ENCODE assay signal across 24 cellular contexts in genomic region chr7:2487586-2488271, GRCh38. TPM values are rescaled to one million over a fixed set of nuclear protein-coding genes. Genes with fewer than 3 reads are reported as not detected.
DNase-seq lines count a peak whose midpoint lies in the region; ATAC-seq and TF ChIP-seq lines count a peak whose summit lies in the region.
"Had no signal": no experiment of that assay in that cellular context is flagged by ENCODE, and none has a peak within 500 bp of the region (broad histone marks: within the 10 kb centered on the region; RNA-seq: fewer than 3 reads in every experiment).

No MANE protein-coding gene starts in this region.

- peaks cover 0 to 36% of the 10 kb centered on the region in 2 donors for H3K4me1 ChIP-seq in right atrium auricular region
- H3K4me1 ChIP-seq in uterus: peaks cover 0 to 13% of the 10 kb centered on the region in 2 donors
- no peaks in the 10 kb centered on the region for H3K4me1 ChIP-seq in effector memory CD4-positive, alpha-beta T cell (ENCODE audit: control insufficient read depth, insufficient read depth, low read length, poor library complexity, severe bottlenecking)

- H3K36me3 ChIP-seq in right atrium auricular region (no peaks in the 10 kb centered on the region), uterus (no peaks in the 10 kb centered on the region)
- no peaks in the 10 kb centered on the region for H3K36me3 ChIP-seq in effector memory CD4-positive, alpha-beta T cell (ENCODE audit: control insufficient read depth, insufficient read depth, low read length)

- peak; percentile 78 for ATAC-seq in Right ventricle myocardium inferior
- ATAC-seq in omental fat pad (ENCODE audit: low FRiP score): peak; percentile 24
- ATAC-seq in HG03139 (IDR thresholded peaks at IDR 0.05; ENCODE audit: unreplicated experiment): no peak
- ATAC-seq: T-cell had no signal

- no peak overlapping the region for H3K4me3 ChIP-seq in right atrium auricular region
- H3K4me3 ChIP-seq in uterus: no peak overlapping the region
- H3K4me3 ChIP-seq in effector memory CD4-positive, alpha-beta T cell (ENCODE audit: insufficient read depth, low read depth, low read length, poor library complexity, severe bottlenecking): no peak overlapping the region
- H3K4me3 ChIP-seq: skin epidermis had no signal

- H3K9me3 ChIP-seq in right atrium auricular region (peaks cover 4 to 5% of the 10 kb centered on the region in 2 donors), uterus (no peaks in the 10 kb centered on the region)
- H3K9me3 ChIP-seq in effector memory CD4-positive, alpha-beta T cell (ENCODE audit: control insufficient read depth, low read length): peaks cover 4% of the 10 kb centered on the region

- TF ChIP-seq CTCF in right atrium auricular region (IDR thresholded peaks at IDR 0.05) (no peak), omental fat pad (IDR thresholded peaks at IDR 0.05) (no peak), uterus (IDR thresholded peaks at IDR 0.05) (no peak)

- DNase-seq in Right ventricle myocardium inferior (ENCODE audit: missing footprints): peak; percentile 80
- no peak for DNase-seq in right atrium auricular region (ENCODE audit: low spot score)
- peak; percentile 27 for DNase-seq in fibroblast of gingiva (ENCODE audit: low read depth)
- no peak for DNase-seq in omental fat pad (ENCODE audit: low spot score)
- DNase-seq in uterus: peak; percentile 54 to 70
- DNase-seq in effector memory CD4-positive, alpha-beta T cell: no peak
- no peak for DNase-seq in cerebellar nuclear complex (lab: John Stamatoyannopoulos, UW)
- DNase-seq: activated CD4-positive, alpha-beta memory T cell treated with anti-CD3 and anti-CD28 coated beads for 36 hours; activated T-cell treated with anti-CD3 and anti-CD28 coated beads, Interleukin-2, amount 50 U/mL, for 48 hours; CD4-positive, alpha-beta T cell; central memory CD4-positive, alpha-beta T cell; islet precursor cell; KBM-7; NCI-H1105 treated with DMSO at 0.1 percent for 48 hours; NCI-H345 had no signal

- TF ChIP-seq POLR2A in uterus (IDR thresholded peaks at IDR 0.05): no peak

- intact Hi-C loops in Right ventricle myocardium inferior (cut with DNase I): no loop called here
- intact Hi-C loops in uterus (cut with DNase I; ENCODE audit: low total_unique reads): no loop called here

- no peaks in the 10 kb centered on the region for H3K27me3 ChIP-seq in right atrium auricular region
- no peaks in the 10 kb centered on the region for H3K27me3 ChIP-seq in uterus
- H3K27me3 ChIP-seq in effector memory CD4-positive, alpha-beta T cell (replicated peaks; ENCODE audit: control insufficient read depth, insufficient read depth, low read length, poor library complexity, severe bottlenecking): no peaks in the 10 kb centered on the region

- H3K27ac ChIP-seq in right atrium auricular region (peak overlapping the region in 1 of 2 donors; percentile 51), uterus (peak overlapping the region; percentile 74 to 85)
- no peak overlapping the region for H3K27ac ChIP-seq in effector memory CD4-positive, alpha-beta T cell (ENCODE audit: insufficient read depth, low read length, poor library complexity, severe bottlenecking)
- H3K27ac ChIP-seq: HL-60, VCaP had no signal

RNA-seq across cellular contexts. Expression of gene GRIFIN, which starts 11.5 kb away (rescaled TPM):
- total RNA-seq in Right ventricle myocardium inferior (not detected), right atrium auricular region (not detected), omental fat pad (not detected), uterus (not detected)
- total RNA-seq: A172; activated CD4-positive, alpha-beta memory T cell treated with anti-CD3 and anti-CD28 coated beads for 36 hours; CD4-positive, alpha-beta T cell; Daoy; mesothelial cell of epicardium; T-cell; urinary bladder had no signal

RNA-seq across cellular contexts. Expression of gene LFNG, which starts 31.8 kb away (rescaled TPM):
- total RNA-seq in Right ventricle myocardium inferior (6.5 TPM), right atrium auricular region (1 to 10 TPM; 3.8 to 4.3 TPM), omental fat pad (10 to 100 TPM in 3 of 4 donors, 1 to 10 TPM in 1; 4.7 to 25.9 (median 21.6) TPM), uterus (10 to 100 TPM in 2 of 4 donors, 1 to 10 TPM in 1, not detected in 1; 2.3 to 30.5 (median 26.5) TPM)

Comparison
In these comparisons a context has a peak if more than half of its experiments do, and no peak if none do; other contexts are left out.
1. DNase-seq: peak in Right ventricle myocardium inferior (single experiment), fibroblast of gingiva (single experiment) and uterus (2 of 2); none in right atrium auricular region (single experiment), omental fat pad (single experiment), effector memory CD4-positive, alpha-beta T cell (0 of 3) and cerebellar nuclear complex (0 of 2).